8 cellular contexts compared by ENCODE assay signal in the genomic region with DNA sequence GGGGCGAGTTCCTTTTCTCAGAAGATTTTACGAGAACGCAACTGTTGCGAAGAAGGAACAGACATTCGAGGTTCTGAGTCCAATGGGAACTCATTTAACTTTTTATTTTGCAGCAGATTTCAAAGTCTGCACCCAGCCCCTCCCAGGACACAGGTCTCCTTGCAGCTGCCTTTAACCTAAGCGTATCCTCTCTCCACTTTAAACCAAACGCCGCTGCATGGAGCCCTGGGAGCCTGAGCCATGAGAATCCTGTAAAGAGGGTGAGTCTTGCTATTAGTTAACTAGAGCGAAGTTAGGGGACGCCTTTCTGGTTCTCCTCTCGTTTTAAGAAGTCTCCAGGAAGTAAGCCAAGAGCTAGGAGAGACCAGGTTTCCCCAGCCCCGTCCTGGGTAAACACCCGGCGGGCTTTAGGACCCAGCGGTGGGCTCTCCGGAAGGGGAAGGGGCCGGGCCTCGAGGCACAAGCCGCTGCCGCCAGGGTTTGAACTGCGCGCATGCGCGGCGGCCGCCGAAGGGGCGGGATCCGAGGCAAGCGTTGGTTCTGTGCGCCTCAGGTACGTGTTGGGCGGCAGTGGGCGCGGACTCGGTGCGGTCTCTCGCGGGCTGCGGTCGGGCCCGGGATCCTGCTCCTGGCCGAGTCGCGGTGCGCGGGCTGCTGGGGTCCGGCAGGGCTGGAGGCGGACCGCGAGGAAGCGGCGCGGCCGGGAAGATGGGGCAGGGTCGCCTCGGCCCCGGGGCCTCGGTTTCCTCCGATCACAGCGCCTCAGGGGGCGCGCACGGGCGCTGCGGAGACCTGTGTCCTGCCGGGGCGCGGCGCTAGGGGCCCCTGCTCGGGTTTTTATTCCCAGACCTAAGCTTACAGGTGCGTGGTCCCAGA. TPM values are rescaled to one million over a fixed set of nuclear protein-coding genes. Genes with fewer than 3 reads are reported as not detected.
DNase-seq lines count a peak whose midpoint lies in the region; ATAC-seq, FAIRE-seq and TF ChIP-seq lines count a peak whose summit lies in the region.

TSS of gene TDP1 (plus strand) at position 510 of the 876 bp plus-strand sequence. CDS start 7,188 bp downstream, outside the sequence.

- H3K4me2 ChIP-seq in OCI-LY3 (ENCODE audit: low read length) (peak within 1 kb of the TSS; percentile 92), endothelial cell of umbilical vein (ENCODE audit: insufficient read depth, low read length) (peak within 1 kb of the TSS; percentile 97)

- BruUV-seq in endothelial cell of umbilical vein (replicated peaks; lab: Mats Ljungman, UMichigan): TSS peak; percentile 39

- no peaks in the 10 kb centered on the region for H3K9me1 ChIP-seq in endothelial cell of umbilical vein (replicated peaks; ENCODE audit: control insufficient read depth, extremely low read depth, insufficient read depth, low read length)

- DNase-seq in D721Med (ENCODE audit: insufficient read length, low spot score): peak; percentile 94
- DNase-seq in HuH-7 (ENCODE audit: low spot score): peak; percentile 91
- DNase-seq in activated T-cell treated with anti-CD3 and anti-CD28 coated beads for 1 hour (ENCODE audit: low read depth): peak; percentile 97
- peak; percentile 96 for DNase-seq in endothelial cell of umbilical vein (ENCODE audit: low read depth, low spot score)
- DNase-seq in stimulated activated CD8-positive, alpha-beta memory T cell treated with anti-CD3 and anti-CD28 coated beads, Interleukin-4, amount 100 ng/mL, for 1 hour (ENCODE audit: low read depth in 2 of 2, low spot score in 1 of 2): peak; percentile 91 to 95

- no peaks in the 10 kb centered on the region for H3K27me3 ChIP-seq in OCI-LY3 (ENCODE audit: low read depth, low read length)
- no peaks in the 10 kb centered on the region for H3K27me3 ChIP-seq in endothelial cell of umbilical vein (ENCODE audit: control insufficient read depth in 2 of 2, insufficient read depth in 2 of 2, low read length in 2 of 2)
- H3K27me3 ChIP-seq in mononuclear cell (ENCODE audit: insufficient read depth, low read length): no peaks in the 10 kb centered on the region

- 0 out of 2 replicates have a peak, but pooled peaks cover 4% of the 10 kb centered on the region for H4K20me1 ChIP-seq in OCI-LY3 (ENCODE audit: insufficient read depth, low read length)
- H4K20me1 ChIP-seq in endothelial cell of umbilical vein (replicated peaks; ENCODE audit: control insufficient read depth, extremely low read depth, insufficient read depth, low read length): no peaks in the 10 kb centered on the region

- H3K27ac ChIP-seq in OCI-LY3 (ENCODE audit: low read length): peak within 1 kb of the TSS; percentile 89
- peak within 1 kb of the TSS; percentile 86 for H3K27ac ChIP-seq in endothelial cell of umbilical vein (ENCODE audit: insufficient read depth, low read depth, low read length)

- POLR2A ChIA-PET in endothelial cell of umbilical vein (lab: Charles Lee): interaction anchor here (1.0 kb wide), 1 partner anchor 16 kb away, joined by 4 read pairs; no protein-coding TSS in a partner anchor

- TF ChIP-seq CTCF in D721Med (IDR thresholded peaks at IDR 0.05; ENCODE audit: insufficient read depth, missing control alignments): no peak
- peak; percentile 22; the same call in 1 of the 2 replicates for TF ChIP-seq CTCF in OCI-LY3 (IDR thresholded peaks at IDR 0.05; ENCODE audit: low read depth, low read length)
- TF ChIP-seq CTCF in endothelial cell of umbilical vein (IDR thresholded peaks at IDR 0.05; ENCODE audit: extremely low read depth in 1 of 2, insufficient read depth in 1 of 2, low read depth in 1 of 2, low read length in 2 of 2): peak; percentile 7 to 18

- dilution Hi-C loops in endothelial cell of umbilical vein (cut with MboI; ENCODE audit: extremely low pct_ligation_motif_present, low sequenced_read_pairs): no loop called here

- CTCF ChIA-PET in endothelial cell of umbilical vein (lab: Charles Lee): interaction anchor here (0.7 to 6.4 kb wide), 9 partner anchors 16 to 929 kb away, joined by 3 to 93 read pairs (median 5); no protein-coding TSS in a partner anchor

- H3K4me3 ChIP-seq in OCI-LY3 (ENCODE audit: low read length): peak within 1 kb of the TSS; percentile 91
- peak within 1 kb of the TSS; percentile 41 to 70 (median 62) for H3K4me3 ChIP-seq in endothelial cell of umbilical vein (replicated peaks in 1 of 3; ENCODE audit: insufficient read depth in 1 of 3, low read depth in 1 of 3, low read length in 3 of 3)
- H3K4me3 ChIP-seq in mononuclear cell (ENCODE audit: low read length): peak within 1 kb of the TSS; percentile 67

- H3K4me1 ChIP-seq in OCI-LY3 (ENCODE audit: low read length): peaks cover 14% of the 10 kb centered on the region
- peaks cover 38% of the 10 kb centered on the region for H3K4me1 ChIP-seq in endothelial cell of umbilical vein (ENCODE audit: control insufficient read depth, extremely low read depth, insufficient read depth, low read length)
- peaks cover 34% of the 10 kb centered on the region for H3K4me1 ChIP-seq in mononuclear cell (ENCODE audit: insufficient read depth, low read length)

- no peaks in the 10 kb centered on the region for H3K9me3 ChIP-seq in OCI-LY3 (ENCODE audit: insufficient read depth, low read length)
- H3K9me3 ChIP-seq in endothelial cell of umbilical vein (replicated peaks; ENCODE audit: control insufficient read depth, insufficient read depth, low read length): no peaks in the 10 kb centered on the region
- H3K9me3 ChIP-seq in mononuclear cell (ENCODE audit: low read depth, low read length): no peaks in the 10 kb centered on the region

- TF ChIP-seq POLR2A in endothelial cell of umbilical vein (IDR thresholded peaks at IDR 0.05; ENCODE audit: low read depth, low read length): peak; percentile 81

- intact Hi-C loops in endothelial cell of umbilical vein (cut with micrococcal nuclease): loop anchor here (1.0 to 5.0 kb wide), 6 partner anchors 28 to 539 kb away; partner anchors contain the start of genes FOXN3 and KCNK13

- H3K79me2 ChIP-seq in OCI-LY3 (ENCODE audit: low read length) (peaks cover 49% of the 10 kb centered on the region), endothelial cell of umbilical vein (ENCODE audit: control insufficient read depth, insufficient read depth, low read length) (peaks cover 38% of the 10 kb centered on the region)

- H3K9ac ChIP-seq in OCI-LY3 (ENCODE audit: low read length) (peak within 1 kb of the TSS; percentile 96), endothelial cell of umbilical vein (replicated peaks; ENCODE audit: extremely low read depth, insufficient read depth, low read length) (peak within 1 kb of the TSS; percentile 92)

- FAIRE-seq in D721Med (lab: Jason Lieb, UNC) (no peak), endothelial cell of umbilical vein (lab: Jason Lieb, UNC) (peak; percentile 86)

- H3K36me3 ChIP-seq in OCI-LY3 (replicated peaks; ENCODE audit: low read depth, low read length) (peaks cover 37% of the 10 kb centered on the region), endothelial cell of umbilical vein (ENCODE audit: control insufficient read depth in 2 of 2, extremely low read depth in 1 of 2, insufficient read depth in 2 of 2, low read length in 2 of 2) (peaks cover 0 to 4% of the 10 kb centered on the region in 2 experiments)

- ATAC-seq in GM21515 (IDR thresholded peaks at IDR 0.05; ENCODE audit: unreplicated experiment): peak; percentile 65

- H2AFZ ChIP-seq in OCI-LY3 (ENCODE audit: low read depth, low read length): peak within 1 kb of the TSS; percentile 99
- H2AFZ ChIP-seq in endothelial cell of umbilical vein (ENCODE audit: low read depth, low read length): peak within 1 kb of the TSS; percentile 85

TF ChIP-seq in endothelial cell of umbilical vein, 7 proteins besides CTCF, POLR2A, EP300 and RAD21:
- peak; percentile 46 for TF ChIP-seq POLR2AphosphoS5 (IDR thresholded peaks at IDR 0.05; ENCODE audit: insufficient read depth, low read depth, low read length)
- no peak for TF ChIP-seq EZH2 (IDR thresholded peaks at IDR 0.05; ENCODE audit: borderline replicate concordance, low read depth, low read length, severe bottlenecking)

RNA-seq across cellular contexts. Expression of gene TDP1, which starts in this region (rescaled TPM):
- total RNA-seq in endothelial cell of umbilical vein (30.5 and 33.9 TPM in 2 replicates), mononuclear cell (52.2 TPM)
- polyA plus RNA-seq in endothelial cell of umbilical vein: 14.1 and 14.2 TPM in 2 replicates
- polyA plus RNA-seq in endothelial cell of umbilical vein (2011; cell fraction: cytosol; rRNA removed): 22.8 and 23.4 TPM in 2 replicates
- polyA plus RNA-seq in endothelial cell of umbilical vein (2011; cell fraction: nucleus; rRNA removed): 27.3 and 36.0 TPM in 2 replicates
- polyA plus RNA-seq in endothelial cell of umbilical vein (2012): 21.0 and 29.7 TPM in 2 replicates
- polyA minus RNA-seq in endothelial cell of umbilical vein: 22.2 and 30.5 TPM in 2 replicates
- polyA minus RNA-seq in endothelial cell of umbilical vein (2011; cell fraction: cytosol; rRNA and poly(A)+ RNA removed): 20.2 TPM
- polyA minus RNA-seq in endothelial cell of umbilical vein (2011; cell fraction: nucleus; rRNA and poly(A)+ RNA removed): 23.9 and 40.0 TPM in 2 replicates

Comparison
In these comparisons a context has a peak if more than half of its experiments do, and no peak if none do; other contexts are left out.
1. Peak in every context shown above with its lines: DNase-seq, ATAC-seq, H3K4me3 ChIP-seq and H3K27ac ChIP-seq.